Comparison of ENCODE assay signal across 16 cellular contexts in the genomic region with DNA sequence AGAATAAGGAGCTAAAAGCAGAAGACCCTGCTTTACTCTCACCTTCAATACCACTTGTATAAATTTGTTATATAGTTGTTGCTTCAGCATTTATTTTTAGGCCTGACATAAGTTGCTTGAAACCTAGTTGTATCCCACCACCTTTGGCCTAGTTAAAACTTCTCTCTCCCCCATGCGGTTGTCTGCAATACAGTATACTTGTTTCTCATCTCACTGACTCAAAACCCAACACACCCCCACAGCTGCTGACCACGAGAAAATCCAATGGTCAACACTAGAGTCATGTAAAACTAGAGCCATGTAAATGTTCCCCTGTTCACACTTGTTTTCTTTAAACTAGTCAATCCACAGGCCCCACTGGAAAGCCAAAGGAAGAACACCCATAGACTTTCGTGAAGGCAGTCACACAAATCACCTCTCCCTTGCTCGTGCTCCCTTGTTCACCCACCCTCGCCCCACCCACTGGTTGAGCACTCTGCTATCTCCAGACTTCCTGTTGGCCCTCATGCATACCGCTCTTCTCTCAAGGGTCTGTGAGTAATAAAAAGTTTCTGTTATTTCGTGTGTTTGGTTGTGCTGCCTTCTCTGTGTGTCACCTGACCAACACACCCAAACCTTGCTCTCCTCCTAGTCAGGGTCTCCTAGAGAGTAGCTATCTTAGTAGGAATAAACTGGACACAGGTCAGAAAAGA. TPM values are rescaled to one million over a fixed set of nuclear protein-coding genes. Genes with fewer than 3 reads are reported as not detected.
A peak's percentile ranks its signal among the peaks of the same experiment; 100 is the strongest.
DNase-seq lines count a peak whose midpoint lies in the region; ATAC-seq and TF ChIP-seq lines count a peak whose summit lies in the region.
"Had no signal": no experiment of that assay in that cellular context is flagged by ENCODE, and none has a peak within 500 bp of the region (broad histone marks: within the 10 kb centered on the region; RNA-seq: fewer than 3 reads in every experiment).

No MANE protein-coding gene starts in this region.

- no peak overlapping the region for H3K4me3 Mint-ChIP-seq in activated T-helper 1 cell treated with anti-CD3 and anti-CD28 coated beads, Interleukin-12 subunit alpha, Interleukin-12 subunit beta, Interleukin-2, Interleukin-4 antibody, amounts not matched to agents 30 ng/mL and 10 ng/mL and 1 ng/mL, durations not matched to agents 14 hours and 24 hours and 36 hours
- H3K4me3 Mint-ChIP-seq: activated CD4-positive, alpha-beta memory T cell treated with anti-CD3 and anti-CD28 coated beads, Interleukin-2, amount 10 ng/mL, durations not matched to agents 7 days and 5 days; central memory CD8-positive, alpha-beta T cell had no signal

- H2AFZ ChIP-seq in smooth muscle cell (ENCODE audit: low read depth): no peak overlapping the region
- H2AFZ ChIP-seq: GM23248 had no signal

- intact Hi-C loops in activated T-helper 1 cell treated with anti-CD3 and anti-CD28 coated beads, Interleukin-12 subunit alpha, Interleukin-12 subunit beta, Interleukin-2, Interleukin-4 antibody, amounts not matched to agents 30 ng/mL and 10 ng/mL and 1 ng/mL, durations not matched to agents 14 hours and 24 hours and 36 hours (cut with micrococcal nuclease): no loop called here

- no peak for TF ChIP-seq CTCF in smooth muscle cell (IDR thresholded peaks at IDR 0.05; ENCODE audit: borderline replicate concordance, insufficient read depth, poor library complexity, severe bottlenecking)

- no peak overlapping the region for H3K4me2 ChIP-seq in smooth muscle cell

- 72% methylated on average over 7 of the region's 7 CpGs for WGBS in smooth muscle cell (ENCODE audit: low lambda C conversion rate)

- peaks cover 7% of the 10 kb centered on the region for H3K79me2 ChIP-seq in smooth muscle cell (ENCODE audit: low read depth)

- H3F3A ChIP-seq in smooth muscle cell (ENCODE audit: low read depth): no peaks in the 10 kb centered on the region

- no peaks in the 10 kb centered on the region for H3K27me3 Mint-ChIP-seq in activated T-helper 1 cell treated with anti-CD3 and anti-CD28 coated beads, Interleukin-12 subunit alpha, Interleukin-12 subunit beta, Interleukin-2, Interleukin-4 antibody, amounts not matched to agents 30 ng/mL and 10 ng/mL and 1 ng/mL, durations not matched to agents 14 hours and 24 hours and 36 hours (ENCODE audit: insufficient read depth)
- H3K27me3 Mint-ChIP-seq: activated CD4-positive, alpha-beta memory T cell treated with anti-CD3 and anti-CD28 coated beads, Interleukin-2, amount 10 ng/mL, durations not matched to agents 7 days and 5 days; central memory CD8-positive, alpha-beta T cell had no signal

- peaks cover 13% of the 10 kb centered on the region for H4K20me1 ChIP-seq in smooth muscle cell (ENCODE audit: low read depth)

- H3K4me1 ChIP-seq in smooth muscle cell (ENCODE audit: low read depth): no peaks in the 10 kb centered on the region

- H3K27me3 ChIP-seq in smooth muscle cell (ENCODE audit: low read depth): no peaks in the 10 kb centered on the region

- peak; percentile 73 for ATAC-seq in GM19023 (IDR thresholded peaks at IDR 0.05; ENCODE audit: unreplicated experiment)
- peak; percentile 58 for ATAC-seq in HG02973 (IDR thresholded peaks at IDR 0.05; ENCODE audit: unreplicated experiment)
- ATAC-seq in HG03432 (IDR thresholded peaks at IDR 0.05; ENCODE audit: unreplicated experiment): no peak

- H3K36me3 Mint-ChIP-seq in activated T-helper 1 cell treated with anti-CD3 and anti-CD28 coated beads, Interleukin-12 subunit alpha, Interleukin-12 subunit beta, Interleukin-2, Interleukin-4 antibody, amounts not matched to agents 30 ng/mL and 10 ng/mL and 1 ng/mL, durations not matched to agents 14 hours and 24 hours and 36 hours (ENCODE audit: low read depth): peaks cover 28% of the 10 kb centered on the region

- H3K9ac ChIP-seq in smooth muscle cell (ENCODE audit: low read depth): no peak overlapping the region
- H3K9ac ChIP-seq: GM23248 had no signal

- no peak overlapping the region for H3K27ac Mint-ChIP-seq in activated T-helper 1 cell treated with anti-CD3 and anti-CD28 coated beads, Interleukin-12 subunit alpha, Interleukin-12 subunit beta, Interleukin-2, Interleukin-4 antibody, amounts not matched to agents 30 ng/mL and 10 ng/mL and 1 ng/mL, durations not matched to agents 14 hours and 24 hours and 36 hours
- H3K27ac Mint-ChIP-seq: activated CD4-positive, alpha-beta memory T cell treated with anti-CD3 and anti-CD28 coated beads, Interleukin-2, amount 10 ng/mL, durations not matched to agents 7 days and 5 days had no signal

- peaks cover 11% of the 10 kb centered on the region for H3K36me3 ChIP-seq in smooth muscle cell (ENCODE audit: low read depth)

- H3K9me3 Mint-ChIP-seq in activated T-helper 1 cell treated with anti-CD3 and anti-CD28 coated beads, Interleukin-12 subunit alpha, Interleukin-12 subunit beta, Interleukin-2, Interleukin-4 antibody, amounts not matched to agents 30 ng/mL and 10 ng/mL and 1 ng/mL, durations not matched to agents 14 hours and 24 hours and 36 hours: no peaks in the 10 kb centered on the region
- H3K9me3 Mint-ChIP-seq: activated CD4-positive, alpha-beta memory T cell treated with anti-CD3 and anti-CD28 coated beads, Interleukin-2, amount 10 ng/mL, durations not matched to agents 7 days and 5 days; central memory CD8-positive, alpha-beta T cell had no signal

- no peak overlapping the region for H3K4me3 ChIP-seq in smooth muscle cell
- H3K4me3 ChIP-seq: GM23248 had no signal

- DNase-seq in amniotic epithelial cell (ENCODE audit: low read depth) (peak; percentile 79), smooth muscle cell (lab: John Stamatoyannopoulos, UW; ENCODE audit: unreplicated experiment) (no peak), H4 (ENCODE audit: low spot score) (no peak)
- DNase-seq in activated T-helper 1 cell treated with anti-CD3 and anti-CD28 coated beads, Interleukin-12 subunit alpha, Interleukin-12 subunit beta, Interleukin-2, Interleukin-4 antibody, amounts not matched to agents 30 ng/mL and 10 ng/mL and 1 ng/mL, durations not matched to agents 14 hours and 24 hours and 36 hours (ENCODE audit: low spot score): no peak
- DNase-seq: activated CD4-positive, alpha-beta memory T cell treated with anti-CD3 and anti-CD28 coated beads, Interleukin-2, amount 10 ng/mL, durations not matched to agents 7 days and 5 days; AML-193; GM23248; hypothalamus; midbrain; NCI-H1092; NCI-H748 treated with DMSO at 0.1 percent for 48 hours; stimulated activated CD4-positive, alpha-beta T cell treated with anti-CD3 and anti-CD28 coated beads, Interleukin-2, amount 100 ng/mL, for 48 hours had no signal

- H3K27ac ChIP-seq in smooth muscle cell (ENCODE audit: low read depth): peak overlapping the region; percentile 31
- H3K27ac ChIP-seq: GM23248 had no signal

- H3K4me1 Mint-ChIP-seq in activated T-helper 1 cell treated with anti-CD3 and anti-CD28 coated beads, Interleukin-12 subunit alpha, Interleukin-12 subunit beta, Interleukin-2, Interleukin-4 antibody, amounts not matched to agents 30 ng/mL and 10 ng/mL and 1 ng/mL, durations not matched to agents 14 hours and 24 hours and 36 hours (ENCODE audit: low read depth): no peaks in the 10 kb centered on the region
- H3K4me1 Mint-ChIP-seq: activated CD4-positive, alpha-beta memory T cell treated with anti-CD3 and anti-CD28 coated beads, Interleukin-2, amount 10 ng/mL, durations not matched to agents 7 days and 5 days; central memory CD8-positive, alpha-beta T cell had no signal

- no peaks in the 10 kb centered on the region for H3K9me3 ChIP-seq in smooth muscle cell (replicated peaks; ENCODE audit: low read depth)

RNA-seq across cellular contexts. Expression of gene CCDC169, which starts 12.9 kb away (rescaled TPM):
- 0.40 and 1.1 TPM in 2 replicates for total RNA-seq in smooth muscle cell
- 1.5 and 1.9 TPM in 2 replicates for polyA plus RNA-seq in smooth muscle cell
- 2.3 and 5.7 TPM in 2 replicates for total RNA-seq in H4 (2014; rRNA removed; shearing (Covaris generic))
- 0.07 TPM in 1 of 2 replicates, not detected in the other for total RNA-seq in activated T-helper 1 cell treated with anti-CD3 and anti-CD28 coated beads, Interleukin-12 subunit alpha, Interleukin-12 subunit beta, Interleukin-2, Interleukin-4 antibody, amounts not matched to agents 30 ng/mL and 10 ng/mL and 1 ng/mL, durations not matched to agents 14 hours and 24 hours and 36 hours

RNA-seq across cellular contexts. Expression of gene SPART, which starts 35.6 kb away (rescaled TPM):
- total RNA-seq in smooth muscle cell: 44.0 and 71.1 TPM in 2 replicates
- polyA plus RNA-seq in smooth muscle cell: 39.0 and 45.1 TPM in 2 replicates
- total RNA-seq in H4 (2014; rRNA removed; shearing (Covaris generic)): 45.3 and 69.4 TPM in 2 replicates
- total RNA-seq in activated T-helper 1 cell treated with anti-CD3 and anti-CD28 coated beads, Interleukin-12 subunit alpha, Interleukin-12 subunit beta, Interleukin-2, Interleukin-4 antibody, amounts not matched to agents 30 ng/mL and 10 ng/mL and 1 ng/mL, durations not matched to agents 14 hours and 24 hours and 36 hours: 28.0 and 28.7 TPM in 2 replicates
